ENCODE assay signal across 14 cellular contexts in the genomic region with DNA sequence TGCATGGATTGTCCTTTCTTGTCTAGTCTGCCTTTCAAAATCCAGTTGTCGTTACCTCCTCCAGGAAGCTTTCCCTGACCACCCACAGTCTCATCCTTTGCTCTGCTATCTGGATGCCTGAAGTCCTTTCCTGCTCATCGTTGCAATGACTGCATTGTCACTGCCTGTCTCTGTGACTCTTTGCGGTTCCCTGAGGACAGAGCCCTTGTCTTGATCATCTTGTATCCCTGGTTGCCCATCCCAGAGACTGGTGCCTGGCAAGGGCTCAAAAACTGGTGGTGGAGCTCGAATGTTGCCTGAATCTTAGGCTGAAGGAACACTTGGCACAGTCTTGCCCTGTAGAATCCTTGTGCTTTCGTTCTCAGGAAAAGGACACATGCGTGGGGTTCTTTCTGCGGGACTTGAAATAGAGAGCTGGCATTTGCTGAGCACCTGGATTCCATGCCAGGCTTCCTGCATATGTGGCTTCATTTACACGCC. TPM values are rescaled to one million over a fixed set of nuclear protein-coding genes. Genes with fewer than 3 reads are reported as not detected.
DNase-seq lines count a peak whose midpoint lies in the region; ATAC-seq and TF ChIP-seq lines count a peak whose summit lies in the region.
"Had no signal": no experiment of that assay in that cellular context is flagged by ENCODE, and none has a peak within 500 bp of the region (broad histone marks: within the 10 kb centered on the region; RNA-seq: fewer than 3 reads in every experiment).

No MANE protein-coding gene starts in this region.

- H2BK15ac ChIP-seq in mesendoderm (replicated peaks; ENCODE audit: low read depth), result no peak overlapping the region

- H3K9me3 ChIP-seq in heart right ventricle, result no peaks in the 10 kb centered on the region
- H3K9me3 ChIP-seq in iPS-20b (ENCODE audit: insufficient read depth, low read depth, low read length), result no peaks in the 10 kb centered on the region
- H3K9me3 ChIP-seq in prostate gland, result no peaks in the 10 kb centered on the region
- H3K9me3 ChIP-seq in vagina, result no peaks in the 10 kb centered on the region
- no peaks in the 10 kb centered on the region for H3K9me3 ChIP-seq in PC-9 (ENCODE audit: insufficient read depth, low read depth)

- CTCF ChIA-PET in PC-9 (lab: Charles Lee), result no interaction called here

- peaks cover 15% of the 10 kb centered on the region; the same call in 1 of the 2 replicates for H3F3A ChIP-seq in PC-9 (ENCODE audit: insufficient read depth, low read depth)

- H2AFZ ChIP-seq in PC-9, result no peak overlapping the region

- no peak overlapping the region for H3K23ac ChIP-seq in mesendoderm (ENCODE audit: low read length)

- H3K27ac ChIP-seq in heart right ventricle, result peak overlapping the region; percentile 92 to 99 (median 98)
- H3K27ac ChIP-seq in iPS-20b (ENCODE audit: low read length), result no peak overlapping the region
- H3K27ac ChIP-seq in prostate gland, result peak overlapping the region; percentile 83 to 86
- H3K27ac ChIP-seq in vagina, result peak overlapping the region; percentile 88
- H3K27ac ChIP-seq in PC-9, result no peak overlapping the region
- H3K27ac ChIP-seq in mesendoderm (ENCODE audit: low read depth, low read length), result no peak overlapping the region

- 34 to 49% methylated on average over 8 of the region's 8 CpGs for WGBS in heart right ventricle, 2 donors
- 28% methylated on average over 8 of the region's 8 CpGs for WGBS in prostate gland
- no CpG with 5 or more reads among the region's 8 CpGs for WGBS in mesendoderm (ENCODE audit: extremely low coverage, insufficient coverage, low lambda C conversion rate)

- TF ChIP-seq POLR2A in prostate gland (IDR thresholded peaks at IDR 0.05) (no peak), vagina (IDR thresholded peaks at IDR 0.05) (no peak)

- H3K9me2 ChIP-seq in PC-9 (ENCODE audit: insufficient read depth), result no peaks in the 10 kb centered on the region

- H4K20me1 ChIP-seq in PC-9 (ENCODE audit: insufficient read depth), result no peaks in the 10 kb centered on the region

- no peak overlapping the region for H2AK5ac ChIP-seq in mesendoderm (ENCODE audit: low read length)

- H3K9ac ChIP-seq in iPS-20b (ENCODE audit: low read depth, low read length) (peak overlapping the region; percentile 18; the same call in 1 of the 2 replicates), mesendoderm (ENCODE audit: low read length) (no peak overlapping the region)

- no peak overlapping the region for H4K5ac ChIP-seq in mesendoderm (ENCODE audit: low read length)

- no TSS peak for BruUV-seq in PC-9 (replicated peaks; lab: Mats Ljungman, UMichigan)

- H3K4me1 ChIP-seq in heart right ventricle, result peaks cover 9 to 76% (median 56%) of the 10 kb centered on the region in 9 donors
- peaks cover 18% of the 10 kb centered on the region for H3K4me1 ChIP-seq in iPS-20b (ENCODE audit: insufficient read depth, low read length)
- peaks cover 3% of the 10 kb centered on the region for H3K4me1 ChIP-seq in prostate gland (replicated peaks)
- peaks cover 32% of the 10 kb centered on the region for H3K4me1 ChIP-seq in vagina
- H3K4me1 ChIP-seq in PC-9 (replicated peaks; ENCODE audit: insufficient read depth), result peaks cover 24% of the 10 kb centered on the region
- H3K4me1 ChIP-seq in mesendoderm (ENCODE audit: control insufficient read depth, low read depth, low read length), result peaks cover 4% of the 10 kb centered on the region

- intact Hi-C loops in heart right ventricle (cut with DNase I), result loop anchor here (2.0 to 10.0 kb wide), 15 partner anchors 36 to 166 kb away; no protein-coding TSS in a partner anchor
- intact Hi-C loops in Right ventricle myocardium superior (cut with DNase I), result loop anchor here (5.0 to 10.0 kb wide), 2 partner anchors 59 to 166 kb away; no protein-coding TSS in a partner anchor
- intact Hi-C loops in prostate gland (cut with DNase I), result loop anchor here (5.0 kb wide), 2 partner anchors 86 to 166 kb away; no protein-coding TSS in a partner anchor
- intact Hi-C loops in vagina (cut with DNase I), result loop anchor here (10.0 kb wide), 1 partner anchor 89 kb away; no protein-coding TSS in a partner anchor
- intact Hi-C loops in PC-9 (cut with micrococcal nuclease; ENCODE audit: unreplicated experiment), result loop anchor here (5.0 kb wide), 1 partner anchor 166 kb away; no protein-coding TSS in a partner anchor

- POLR2A ChIA-PET in PC-9 (lab: Charles Lee; ENCODE audit: unreplicated experiment), result interaction anchor here (0.6 kb wide), 1 partner anchor 51 kb away, joined by 8 read pairs; no protein-coding TSS in a partner anchor

- H3K36me3 ChIP-seq in heart right ventricle (peaks cover 0 to 47% (median 0%) of the 10 kb centered on the region in 9 donors), iPS-20b (ENCODE audit: insufficient read depth, low read depth, low read length) (no peaks in the 10 kb centered on the region), prostate gland (no peaks in the 10 kb centered on the region), vagina (no peaks in the 10 kb centered on the region), PC-9 (ENCODE audit: low read depth) (no peaks in the 10 kb centered on the region), mesendoderm (ENCODE audit: control insufficient read depth, insufficient read depth, low read length) (no peaks in the 10 kb centered on the region)

- no peak for TF ChIP-seq CTCF in heart right ventricle (IDR thresholded peaks at IDR 0.05)
- TF ChIP-seq CTCF in prostate gland (IDR thresholded peaks at IDR 0.05), result no peak
- no peak for TF ChIP-seq CTCF in vagina (IDR thresholded peaks at IDR 0.05)
- TF ChIP-seq CTCF in PC-9 (conservative IDR thresholded peaks at IDR 0.05), result no peak

- H3K79me1 ChIP-seq in mesendoderm (ENCODE audit: low read length), result peaks cover 2% of the 10 kb centered on the region

- H3K18ac ChIP-seq in mesendoderm (ENCODE audit: low read length), result no peak overlapping the region

- no peak overlapping the region for H2BK120ac ChIP-seq in mesendoderm (ENCODE audit: low read depth, low read length)

- ATAC-seq in heart right ventricle (no peak), Right ventricle myocardium superior (ENCODE audit: poor library complexity) (no peak)

- no peak overlapping the region for H4K8ac ChIP-seq in mesendoderm (ENCODE audit: low read depth, low read length)

- H3K4me3 ChIP-seq in heart right ventricle (peak overlapping the region; percentile 72 to 99 (median 90)), iPS-20b (ENCODE audit: low read length) (no peak overlapping the region), prostate gland (peak overlapping the region; percentile 62 to 83), vagina (peak overlapping the region; percentile 69 to 75), PC-9 (no peak overlapping the region), mesendoderm (ENCODE audit: low read length) (no peak overlapping the region)

- no peak overlapping the region for H2BK5ac ChIP-seq in mesendoderm (ENCODE audit: low read length)

- no peak for DNase-seq in heart right ventricle
- DNase-seq in Right ventricle myocardium superior, result no peak
- peak; percentile 14 for DNase-seq in prostate gland (ENCODE audit: low spot score)
- no peak for DNase-seq in vagina (ENCODE audit: extremely low spot score in 2 of 2)
- no peak for DNase-seq in PC-9
- no peak for DNase-seq in mesendoderm
- DNase-seq in NCI-H2081 treated with DMSO at 0.1 percent for 48 hours (lab: John Stamatoyannopoulos, UW), result no peak
- DNase-seq: activated naive CD8-positive, alpha-beta T cell treated with anti-CD3 and anti-CD28 coated beads, Interleukin-2, amount 10 ng/mL, durations not matched to agents 7 days and 5 days; mesenchymal stem cell; NCI-H1092 treated with DMSO at 0.1 percent for 48 hours; NCI-H510A; SHP77 treated with DMSO at 0.1 percent for 48 hours; trophoblast cell had no signal

- no peak overlapping the region for H3K56ac ChIP-seq in mesendoderm (ENCODE audit: low read length)

- H3K4me2 ChIP-seq in PC-9 (no peak overlapping the region), mesendoderm (ENCODE audit: low read length) (no peak overlapping the region)

- peaks cover 0 to 30% (median 0%) of the 10 kb centered on the region in 7 donors for H3K27me3 ChIP-seq in heart right ventricle
- peaks cover 48% of the 10 kb centered on the region for H3K27me3 ChIP-seq in iPS-20b (ENCODE audit: insufficient read depth, low read length)
- H3K27me3 ChIP-seq in prostate gland (replicated peaks; ENCODE audit: insufficient read depth), result no peaks in the 10 kb centered on the region
- no peaks in the 10 kb centered on the region for H3K27me3 ChIP-seq in vagina
- H3K27me3 ChIP-seq in PC-9 (ENCODE audit: insufficient read depth, low read depth), result no peaks in the 10 kb centered on the region
- H3K27me3 ChIP-seq in mesendoderm (ENCODE audit: insufficient read depth, low read length, poor library complexity), result peaks cover 2% of the 10 kb centered on the region

- no peaks in the 10 kb centered on the region for H3K79me2 ChIP-seq in PC-9 (ENCODE audit: low read depth)
- no peaks in the 10 kb centered on the region for H3K79me2 ChIP-seq in mesendoderm (ENCODE audit: control insufficient read depth, insufficient read depth, low read length)

- no peak overlapping the region for H3K4ac ChIP-seq in mesendoderm (ENCODE audit: low read depth, low read length)

RNA-seq across cellular contexts. Expression of a gene that starts 2.4 kb away (rescaled TPM):
- 10 to 100 TPM; 14.4 to 45.8 (median 21.6) TPM for total RNA-seq in heart right ventricle
- 10 to 100 TPM; 16.7 to 29.1 TPM for polyA plus RNA-seq in heart right ventricle
- 28.8 TPM for total RNA-seq in Right ventricle myocardium superior
- 10 to 100 TPM; 23.9 to 39.9 TPM for total RNA-seq in prostate gland
- total RNA-seq in vagina, result 30.9 TPM
- total RNA-seq in PC-9 (2021), result 14.3 and 20.4 TPM in 2 replicates
- 4.4 TPM for polyA plus RNA-seq in mesendoderm (2013, experiment 1 of 2)
- polyA plus RNA-seq in mesendoderm (2013, experiment 2 of 2), result 4.5 TPM

Comparison
In these comparisons a context has a peak if more than half of its experiments do, and no peak if none do; other contexts are left out.
1. H3K27ac ChIP-seq: peak in heart right ventricle (10 of 10), prostate gland (2 of 2) and vagina (single experiment); none in iPS-20b (single experiment), PC-9 (single experiment) and mesendoderm (single experiment).
2. H3K4me3 ChIP-seq: peak in heart right ventricle (10 of 10), prostate gland (2 of 2) and vagina (2 of 2); none in iPS-20b (single experiment), PC-9 (single experiment) and mesendoderm (single experiment).